ENCODE assay signal across 2 cellular contexts in the genomic region with DNA sequence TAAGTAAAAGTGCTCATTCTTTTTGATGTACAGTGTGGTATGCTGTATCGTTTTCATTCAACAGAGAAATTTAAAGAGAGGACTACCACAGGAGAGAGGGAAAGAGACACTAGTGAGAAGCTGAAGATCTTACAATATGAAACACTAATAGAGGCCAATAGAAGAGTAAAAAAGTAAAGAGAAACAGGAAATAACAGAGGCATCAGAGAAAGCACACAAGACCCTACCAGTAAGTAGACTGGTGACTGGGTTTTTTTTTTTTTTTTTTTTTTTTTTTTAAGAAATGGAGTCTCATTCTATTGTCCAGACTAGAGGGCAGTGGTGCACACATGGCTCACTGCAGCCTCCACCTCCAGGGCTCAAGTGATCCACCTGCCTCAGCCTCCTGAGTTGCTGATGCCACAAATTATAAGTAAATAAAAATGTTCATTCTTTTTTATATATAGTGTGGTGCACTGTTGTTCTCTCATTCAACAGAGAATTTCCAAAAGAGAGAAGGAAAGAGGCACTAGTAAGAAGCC.
TF ChIP-seq lines count a peak whose summit lies in the region.

No MANE protein-coding gene starts in this region.

TF ChIP-seq in HCT116, 20 proteins besides CTCF, POLR2A, EP300 and RAD21:
- TF ChIP-seq EZH2phosphoT487 (IDR thresholded peaks at IDR 0.05; ENCODE audit: borderline replicate concordance) (no peak), ELF1 (IDR thresholded peaks at IDR 0.05; ENCODE audit: borderline replicate concordance, low read depth) (no peak), SP1 (IDR thresholded peaks at IDR 0.05; ENCODE audit: low read depth) (no peak), SIN3A (IDR thresholded peaks at IDR 0.05; ENCODE audit: low read depth) (no peak), ZNF274 (IDR thresholded peaks at IDR 0.05; ENCODE audit: low read depth, low read length) (no peak), FOSL1 (IDR thresholded peaks at IDR 0.05; ENCODE audit: low read depth) (no peak), POLR2AphosphoS5 (IDR thresholded peaks at IDR 0.05; ENCODE audit: low read depth, low read length) (no peak), EGR1 (IDR thresholded peaks at IDR 0.05; ENCODE audit: low read depth) (no peak), CEBPB (IDR thresholded peaks at IDR 0.05; ENCODE audit: low read depth) (no peak), TCF7L2 (IDR thresholded peaks at IDR 0.05; ENCODE audit: borderline replicate concordance, extremely low read depth, insufficient read depth, insufficient read length) (no peak), SRF (IDR thresholded peaks at IDR 0.05; ENCODE audit: low read depth) (no peak), CBX3 (IDR thresholded peaks at IDR 0.05; ENCODE audit: low read depth) (no peak), ZFX (IDR thresholded peaks at IDR 0.05) (no peak)
- TF ChIP-seq, protein P1, sequence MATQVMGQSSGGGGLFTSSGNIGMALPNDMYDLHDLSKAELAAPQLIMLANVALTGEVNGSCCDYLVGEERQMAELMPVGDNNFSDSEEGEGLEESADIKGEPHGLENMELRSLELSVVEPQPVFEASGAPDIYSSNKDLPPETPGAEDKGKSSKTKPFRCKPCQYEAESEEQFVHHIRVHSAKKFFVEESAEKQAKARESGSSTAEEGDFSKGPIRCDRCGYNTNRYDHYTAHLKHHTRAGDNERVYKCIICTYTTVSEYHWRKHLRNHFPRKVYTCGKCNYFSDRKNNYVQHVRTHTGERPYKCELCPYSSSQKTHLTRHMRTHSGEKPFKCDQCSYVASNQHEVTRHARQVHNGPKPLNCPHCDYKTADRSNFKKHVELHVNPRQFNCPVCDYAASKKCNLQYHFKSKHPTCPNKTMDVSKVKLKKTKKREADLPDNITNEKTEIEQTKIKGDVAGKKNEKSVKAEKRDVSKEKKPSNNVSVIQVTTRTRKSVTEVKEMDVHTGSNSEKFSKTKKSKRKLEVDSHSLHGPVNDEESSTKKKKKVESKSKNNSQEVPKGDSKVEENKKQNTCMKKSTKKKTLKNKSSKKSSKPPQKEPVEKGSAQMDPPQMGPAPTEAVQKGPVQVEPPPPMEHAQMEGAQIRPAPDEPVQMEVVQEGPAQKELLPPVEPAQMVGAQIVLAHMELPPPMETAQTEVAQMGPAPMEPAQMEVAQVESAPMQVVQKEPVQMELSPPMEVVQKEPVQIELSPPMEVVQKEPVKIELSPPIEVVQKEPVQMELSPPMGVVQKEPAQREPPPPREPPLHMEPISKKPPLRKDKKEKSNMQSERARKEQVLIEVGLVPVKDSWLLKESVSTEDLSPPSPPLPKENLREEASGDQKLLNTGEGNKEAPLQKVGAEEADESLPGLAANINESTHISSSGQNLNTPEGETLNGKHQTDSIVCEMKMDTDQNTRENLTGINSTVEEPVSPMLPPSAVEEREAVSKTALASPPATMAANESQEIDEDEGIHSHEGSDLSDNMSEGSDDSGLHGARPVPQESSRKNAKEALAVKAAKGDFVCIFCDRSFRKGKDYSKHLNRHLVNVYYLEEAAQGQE (IDR thresholded peaks at IDR 0.05; ENCODE audit: low read depth): no peak
- TF ChIP-seq, protein P2, sequence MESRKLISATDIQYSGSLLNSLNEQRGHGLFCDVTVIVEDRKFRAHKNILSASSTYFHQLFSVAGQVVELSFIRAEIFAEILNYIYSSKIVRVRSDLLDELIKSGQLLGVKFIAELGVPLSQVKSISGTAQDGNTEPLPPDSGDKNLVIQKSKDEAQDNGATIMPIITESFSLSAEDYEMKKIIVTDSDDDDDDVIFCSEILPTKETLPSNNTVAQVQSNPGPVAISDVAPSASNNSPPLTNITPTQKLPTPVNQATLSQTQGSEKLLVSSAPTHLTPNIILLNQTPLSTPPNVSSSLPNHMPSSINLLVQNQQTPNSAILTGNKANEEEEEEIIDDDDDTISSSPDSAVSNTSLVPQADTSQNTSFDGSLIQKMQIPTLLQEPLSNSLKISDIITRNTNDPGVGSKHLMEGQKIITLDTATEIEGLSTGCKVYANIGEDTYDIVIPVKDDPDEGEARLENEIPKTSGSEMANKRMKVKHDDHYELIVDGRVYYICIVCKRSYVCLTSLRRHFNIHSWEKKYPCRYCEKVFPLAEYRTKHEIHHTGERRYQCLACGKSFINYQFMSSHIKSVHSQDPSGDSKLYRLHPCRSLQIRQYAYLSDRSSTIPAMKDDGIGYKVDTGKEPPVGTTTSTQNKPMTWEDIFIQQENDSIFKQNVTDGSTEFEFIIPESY (IDR thresholded peaks at IDR 0.05; ENCODE audit: extremely low read depth, insufficient replicate concordance, low read length): no peak
TF ChIP-seq in HCT116: peak in this region for 0.

TF ChIP-seq in SK-N-SH, 30 proteins besides CTCF, POLR2A, EP300 and RAD21:
- TF ChIP-seq GABPA (IDR thresholded peaks at IDR 0.05; ENCODE audit: low read depth) (no peak), POLR2AphosphoS5 (IDR thresholded peaks at IDR 0.05; ENCODE audit: low read depth, low read length) (no peak), FOXJ3 (CRISPR knock-in tag; IDR thresholded peaks at IDR 0.05) (no peak), RCOR1 (IDR thresholded peaks at IDR 0.05; ENCODE audit: low read length) (no peak), RXRA (IDR thresholded peaks at IDR 0.05; ENCODE audit: borderline replicate concordance, low read depth) (no peak), ELF1 (IDR thresholded peaks at IDR 0.05) (no peak), NFIC (IDR thresholded peaks at IDR 0.05; ENCODE audit: borderline replicate concordance) (no peak), GATA2 (CRISPR knock-in tag; IDR thresholded peaks at IDR 0.05) (no peak), CHD2 (IDR thresholded peaks at IDR 0.05; ENCODE audit: low read length, partially characterized antibody) (no peak), SMC3 (IDR thresholded peaks at IDR 0.05; ENCODE audit: low read depth, low read length) (no peak), MXI1 (IDR thresholded peaks at IDR 0.05; ENCODE audit: low read depth, low read length) (no peak)
- TF ChIP-seq, protein P3, sequence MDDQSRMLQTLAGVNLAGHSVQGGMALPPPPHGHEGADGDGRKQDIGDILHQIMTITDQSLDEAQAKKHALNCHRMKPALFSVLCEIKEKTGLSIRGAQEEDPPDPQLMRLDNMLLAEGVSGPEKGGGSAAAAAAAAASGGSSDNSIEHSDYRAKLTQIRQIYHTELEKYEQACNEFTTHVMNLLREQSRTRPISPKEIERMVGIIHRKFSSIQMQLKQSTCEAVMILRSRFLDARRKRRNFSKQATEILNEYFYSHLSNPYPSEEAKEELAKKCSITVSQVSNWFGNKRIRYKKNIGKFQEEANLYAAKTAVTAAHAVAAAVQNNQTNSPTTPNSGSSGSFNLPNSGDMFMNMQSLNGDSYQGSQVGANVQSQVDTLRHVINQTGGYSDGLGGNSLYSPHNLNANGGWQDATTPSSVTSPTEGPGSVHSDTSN (IDR thresholded peaks at IDR 0.05): no peak
- TF ChIP-seq, protein P4, sequence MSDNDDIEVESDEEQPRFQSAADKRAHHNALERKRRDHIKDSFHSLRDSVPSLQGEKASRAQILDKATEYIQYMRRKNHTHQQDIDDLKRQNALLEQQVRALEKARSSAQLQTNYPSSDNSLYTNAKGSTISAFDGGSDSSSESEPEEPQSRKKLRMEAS (IDR thresholded peaks at IDR 0.05; ENCODE audit: low read depth): no peak
- TF ChIP-seq, protein P2 (IDR thresholded peaks at IDR 0.05; ENCODE audit: borderline replicate concordance, low read depth): no peak
- TF ChIP-seq, protein P5, sequence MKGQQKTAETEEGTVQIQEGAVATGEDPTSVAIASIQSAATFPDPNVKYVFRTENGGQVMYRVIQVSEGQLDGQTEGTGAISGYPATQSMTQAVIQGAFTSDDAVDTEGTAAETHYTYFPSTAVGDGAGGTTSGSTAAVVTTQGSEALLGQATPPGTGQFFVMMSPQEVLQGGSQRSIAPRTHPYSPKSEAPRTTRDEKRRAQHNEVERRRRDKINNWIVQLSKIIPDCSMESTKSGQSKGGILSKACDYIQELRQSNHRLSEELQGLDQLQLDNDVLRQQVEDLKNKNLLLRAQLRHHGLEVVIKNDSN (IDR thresholded peaks at IDR 0.05; ENCODE audit: borderline replicate concordance, low read depth): no peak
- TF ChIP-seq, protein P6, sequence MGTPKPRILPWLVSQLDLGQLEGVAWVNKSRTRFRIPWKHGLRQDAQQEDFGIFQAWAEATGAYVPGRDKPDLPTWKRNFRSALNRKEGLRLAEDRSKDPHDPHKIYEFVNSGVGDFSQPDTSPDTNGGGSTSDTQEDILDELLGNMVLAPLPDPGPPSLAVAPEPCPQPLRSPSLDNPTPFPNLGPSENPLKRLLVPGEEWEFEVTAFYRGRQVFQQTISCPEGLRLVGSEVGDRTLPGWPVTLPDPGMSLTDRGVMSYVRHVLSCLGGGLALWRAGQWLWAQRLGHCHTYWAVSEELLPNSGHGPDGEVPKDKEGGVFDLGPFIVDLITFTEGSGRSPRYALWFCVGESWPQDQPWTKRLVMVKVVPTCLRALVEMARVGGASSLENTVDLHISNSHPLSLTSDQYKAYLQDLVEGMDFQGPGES (IDR thresholded peaks at IDR 0.05; ENCODE audit: low read depth, low read length): no peak
